9 cellular contexts compared by ENCODE assay signal in the genomic region with DNA sequence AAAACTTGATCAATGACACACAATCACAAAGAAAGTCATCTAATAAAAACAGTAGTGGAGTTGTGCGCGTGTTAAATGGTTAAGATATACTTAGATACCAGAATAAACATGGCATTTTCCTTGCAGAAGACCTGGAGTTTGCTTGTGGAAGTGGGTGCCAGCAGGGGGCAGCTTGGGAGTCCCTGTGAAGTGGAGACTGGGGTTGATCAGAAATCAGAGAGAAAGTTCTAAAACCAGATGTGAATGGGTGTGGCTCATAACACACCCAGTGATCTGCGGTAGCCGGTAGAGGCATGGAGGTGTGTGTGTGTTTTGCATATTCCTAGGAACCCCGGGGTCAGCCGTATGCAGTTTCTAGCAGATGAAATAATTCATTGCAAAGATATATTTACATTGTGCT.
DNase-seq lines count a peak whose midpoint lies in the region; ATAC-seq and TF ChIP-seq lines count a peak whose summit lies in the region.
"Had no signal": no experiment of that assay in that cellular context is flagged by ENCODE, and none has a peak within 500 bp of the region (broad histone marks: within the 10 kb centered on the region; RNA-seq: fewer than 3 reads in every experiment).

No MANE protein-coding gene starts in this region.

- H3K27ac ChIP-seq in tibial artery = no peak overlapping the region

- H3K4me3 Mint-ChIP-seq in naive B cell = peak overlapping the region in 3 of 8 donors; percentile 17 to 34 (median 34)
- H3K4me3 Mint-ChIP-seq: stimulated activated naive CD8-positive, alpha-beta T cell treated with anti-CD3 and anti-CD28 coated beads, Interleukin-15, amount 100 ng/mL, for 72 hours had no signal

- no peaks in the 10 kb centered on the region for H3K36me3 ChIP-seq in tibial artery

- no peaks in the 10 kb centered on the region for H3K36me3 Mint-ChIP-seq in naive B cell

- no peaks in the 10 kb centered on the region for H3K27me3 ChIP-seq in tibial artery

- ATAC-seq in naive B cell (ENCODE audit: low read depth in 2 of 2) (peak; percentile 64 to 68), HG03095 (IDR thresholded peaks at IDR 0.05; ENCODE audit: unreplicated experiment) (no peak)
- ATAC-seq: stimulated activated naive CD8-positive, alpha-beta T cell treated with anti-CD3 and anti-CD28 coated beads, Interleukin-15, amount 100 ng/mL, for 72 hours had no signal

- peaks cover 0 to 4% (median 0%) of the 10 kb centered on the region in 7 donors for H3K9me3 Mint-ChIP-seq in naive B cell
- H3K9me3 Mint-ChIP-seq: stimulated activated naive CD8-positive, alpha-beta T cell treated with anti-CD3 and anti-CD28 coated beads, Interleukin-15, amount 100 ng/mL, for 72 hours had no signal

- no peaks in the 10 kb centered on the region for H3K27me3 Mint-ChIP-seq in naive B cell
- H3K27me3 Mint-ChIP-seq: stimulated activated naive CD8-positive, alpha-beta T cell treated with anti-CD3 and anti-CD28 coated beads, Interleukin-15, amount 100 ng/mL, for 72 hours had no signal

- peak overlapping the region in 4 of 6 donors; percentile 2 to 63 (median 28) for H3K27ac Mint-ChIP-seq in naive B cell
- H3K27ac Mint-ChIP-seq: stimulated activated naive CD8-positive, alpha-beta T cell treated with anti-CD3 and anti-CD28 coated beads, Interleukin-15, amount 100 ng/mL, for 72 hours had no signal

- intact Hi-C loops in tibial artery (cut with DNase I; ENCODE audit: low total_unique reads) = loop anchor here (5.0 to 10.0 kb wide), 2 partner anchors 301 to 518 kb away; partner anchors contain the start of gene TRIB2

- H3K4me1 Mint-ChIP-seq in naive B cell = peaks cover 21 to 36% (median 35%) of the 10 kb centered on the region in 3 donors

- H3K4me1 ChIP-seq in tibial artery = peaks cover 0 to 10% (median 6%) of the 10 kb centered on the region in 4 donors

- TF ChIP-seq CTCF in cardiac fibroblast (IDR thresholded peaks at IDR 0.05; ENCODE audit: low read depth, low read length) (peak; percentile 55), tibial artery (IDR thresholded peaks at IDR 0.05) (peak; percentile 54)

- no peak overlapping the region for H3K4me3 ChIP-seq in cardiac fibroblast (replicated peaks in 1 of 2; ENCODE audit: low read depth in 2 of 2, low read length in 2 of 2)
- H3K4me3 ChIP-seq in tibial artery = no peak overlapping the region

- DNase-seq in HCEC 1CT = peak; percentile 52
- peak; percentile 30 for DNase-seq in T-helper 22 cell (ENCODE audit: low read depth)
- DNase-seq in cardiac fibroblast (ENCODE audit: low read depth in 2 of 2) = peak; percentile 42 to 62
- DNase-seq in naive B cell = peak; percentile 21
- peak; percentile 35 to 72 for DNase-seq in tibial artery
- no peak for DNase-seq in NCI-H226
- DNase-seq in cerebellum (ENCODE audit: low spot score) = no peak

- H3K9me3 ChIP-seq in tibial artery = peaks cover 0 to 5% (median 2%) of the 10 kb centered on the region in 3 donors

Comparison
In these comparisons a context has a peak if more than half of its experiments do, and no peak if none do; other contexts are left out.
1. DNase-seq: peak in HCEC 1CT (single experiment), T-helper 22 cell (single experiment), cardiac fibroblast (2 of 2), naive B cell (single experiment) and tibial artery (2 of 2); none in NCI-H226 (single experiment) and cerebellum (single experiment).